ENCODE assay signal across 1 cellular context in genomic region chrX:154022716-154023115, GRCh38.
TF ChIP-seq lines count a peak whose summit lies in the region.

No MANE protein-coding gene starts in this region.

TF ChIP-seq in H1, 55 proteins besides CTCF, POLR2A, EP300 and RAD21:
- TF ChIP-seq JUN (IDR thresholded peaks at IDR 0.05; ENCODE audit: low read depth, low read length) = no peak
- TF ChIP-seq SIX5 (IDR thresholded peaks at IDR 0.05; ENCODE audit: low read depth, low read length) = no peak
- no peak for TF ChIP-seq MAX (IDR thresholded peaks at IDR 0.05)
- no peak for TF ChIP-seq MAFK (IDR thresholded peaks at IDR 0.05; ENCODE audit: low read depth, low read length)
